Comparison of ENCODE assay signal across 26 cellular contexts in genomic region chr1:71428029-71428428, GRCh38.
"Had no signal": no experiment of that assay in that cellular context is flagged by ENCODE, and none has a peak within 500 bp of the region (broad histone marks: within the 10 kb centered on the region; RNA-seq: fewer than 3 reads in every experiment).

No MANE protein-coding gene starts in this region.

- H3K9me3 ChIP-seq: adrenal gland, breast epithelium, esophagus muscularis mucosa, left lung, sigmoid colon, stomach, suprapubic skin, tibial nerve, uterus had no signal

- H3K27me3 ChIP-seq: adrenal gland, breast epithelium, esophagus muscularis mucosa, hepatocyte, left lung, neural progenitor cell, sigmoid colon, stomach, suprapubic skin, tibial nerve, uterus had no signal

- H2AFZ ChIP-seq: hepatocyte, neural progenitor cell had no signal

- H3K4me1 ChIP-seq: adrenal gland, breast epithelium, esophagus muscularis mucosa, left lung, neural progenitor cell, sigmoid colon, stomach, suprapubic skin, tibial nerve, uterus had no signal

- ATAC-seq: activated CD4-positive, alpha-beta T cell treated with anti-CD3 and anti-CD28 coated beads for 36 hours; left lung; naive thymus-derived CD4-positive, alpha-beta T cell; stimulated activated memory B cell treated with anti-CD40 and anti-IgM and Interleukin-4, amounts not matched to agents 10 μg/mL and 1 μg/mL and 100 μg/mL, for 72 hours had no signal

- DNase-seq: activated B cell treated with CpG ODN at 0.5 μM for 24 hours; activated CD4-positive, alpha-beta T cell treated with anti-CD3 and anti-CD28 coated beads for 36 hours; activated CD4-positive, alpha-beta T cell treated with anti-CD3 and anti-CD28 coated beads, Interleukin-2, amount 50 U/mL, for 4 hours; activated CD8-positive, alpha-beta memory T cell treated with anti-CD3 and anti-CD28 coated beads for 24 hours; activated CD8-positive, alpha-beta memory T cell treated with anti-CD3 and anti-CD28 coated beads, Interleukin-2, amount 50 U/mL, for 4 hours; activated naive CD4-positive, alpha-beta T cell; activated T-cell treated with anti-CD3 and anti-CD28 coated beads, Interleukin-2, amount 50 U/mL, for 24 hours; adrenal gland; glutamatergic neuron; immature natural killer cell; left lung; naive thymus-derived CD4-positive, alpha-beta T cell; sigmoid colon; stimulated activated CD4-positive, alpha-beta T cell treated with anti-CD3 and anti-CD28 coated beads, Interleukin-15, amount 100 ng/mL, for 24 hours; stomach; uterus had no signal

- H3K36me3 ChIP-seq: adrenal gland, esophagus muscularis mucosa, left lung, neural progenitor cell, sigmoid colon, stomach, suprapubic skin, tibial nerve, uterus had no signal

- H3K27ac ChIP-seq: adrenal gland, breast epithelium, coronary artery, esophagus muscularis mucosa, hepatocyte, left lung, neural progenitor cell, sigmoid colon, stomach, suprapubic skin, tibial nerve, uterus had no signal

- H3K4me2 ChIP-seq: hepatocyte, neural progenitor cell, smooth muscle cell had no signal

- H3K9ac ChIP-seq: neural progenitor cell had no signal

- H3K4me3 ChIP-seq: adrenal gland, breast epithelium, coronary artery, esophagus muscularis mucosa, hepatocyte, left lung, lung, neural progenitor cell, sigmoid colon, smooth muscle cell, stomach, suprapubic skin, tibial nerve, uterus had no signal
